In genomic region chr10:103492655-103493261, GRCh38 we compare ENCODE assay signal across 12 cellular contexts. TPM values are rescaled to one million over a fixed set of nuclear protein-coding genes. Genes with fewer than 3 reads are reported as not detected.
DNase-seq lines count a peak whose midpoint lies in the region; FAIRE-seq and TF ChIP-seq lines count a peak whose summit lies in the region.
"Had no signal": no experiment of that assay in that cellular context is flagged by ENCODE, and none has a peak within 500 bp of the region (broad histone marks: within the 10 kb centered on the region; RNA-seq: fewer than 3 reads in every experiment).

No MANE protein-coding gene starts in this region.

- H3K27me3 ChIP-seq in MM.1S (replicated peaks; ENCODE audit: insufficient read depth, low read length) (no peaks in the 10 kb centered on the region), H1 (replicated peaks in 1 of 4; ENCODE audit: control insufficient read depth in 3 of 4, extremely low read depth in 1 of 4, insufficient read depth in 3 of 4, low read length in 3 of 4) (peaks cover 8 to 36% (median 28%) of the 10 kb centered on the region in 4 experiments)

- no peak overlapping the region for H2BK12ac ChIP-seq in H1 (ENCODE audit: low read depth, low read length)

- H3K4me3 Mint-ChIP-seq in osteocyte (ENCODE audit: unreplicated experiment): peak overlapping the region; percentile 75

- H3K9me2 ChIP-seq in MM.1S (replicated peaks; ENCODE audit: insufficient read depth, low read length): no peaks in the 10 kb centered on the region

- POLR2A ChIA-PET in H1 (lab: Charles Lee; ENCODE audit: partially characterized antibody): interaction anchor here (1.0 to 1.5 kb wide), 2 partner anchors 16 to 97 kb away, joined by 3 to 5 read pairs; partner anchors contain the start of genes ATP5MK and PDCD11
- POLR2A ChIA-PET in GM10248 (lab: Yijun Ruan, JAX): no interaction called here

- H3K9me3 Mint-ChIP-seq in osteocyte (ENCODE audit: unreplicated experiment): no peaks in the 10 kb centered on the region

- no peaks in the 10 kb centered on the region for H3K9me3 ChIP-seq in MM.1S (replicated peaks; ENCODE audit: insufficient read depth, low read length)
- no peaks in the 10 kb centered on the region for H3K9me3 ChIP-seq in H1 (ENCODE audit: insufficient read depth in 2 of 2, low read depth in 1 of 2, low read length in 1 of 2)
- H3K9me3 ChIP-seq: gastroesophageal sphincter, thyroid gland had no signal

- CTCF ChIA-PET in H1 (lab: Charles Lee; ENCODE audit: partially characterized antibody) (interaction anchor here (0.7 to 4.6 kb wide), 20 partner anchors 8 to 110 kb away, joined by 3 to 24 read pairs (median 4); no protein-coding TSS in a partner anchor), GM10248 (lab: Yijun Ruan, JAX) (interaction anchor here (0.8 to 7.9 kb wide), 18 partner anchors 8 to 193 kb away, joined by 3 to 69 read pairs (median 3); partner anchors contain the start of gene ATP5MK)

- H3K36me3 ChIP-seq in MM.1S (replicated peaks; ENCODE audit: insufficient read depth, low read length) (no peaks in the 10 kb centered on the region), H1 (ENCODE audit: control insufficient read depth in 2 of 4, insufficient read depth in 4 of 4, low read length in 3 of 4) (no peaks in the 10 kb centered on the region)
- H3K36me3 ChIP-seq: gastroesophageal sphincter, thyroid gland had no signal

- H3K4me1 Mint-ChIP-seq in osteocyte (ENCODE audit: unreplicated experiment): peaks cover 31% of the 10 kb centered on the region

- peaks cover 18% of the 10 kb centered on the region; the same call in 1 of the 2 replicates for H3K79me2 ChIP-seq in MM.1S (ENCODE audit: low read length)
- H3K79me2 ChIP-seq in H1 (ENCODE audit: control insufficient read depth in 1 of 2, insufficient read depth in 2 of 2, low read length in 2 of 2): no peaks in the 10 kb centered on the region

- H3K14ac ChIP-seq in H1 (ENCODE audit: insufficient read length): no peak overlapping the region

- H3K9ac ChIP-seq in MM.1S (ENCODE audit: low read length): peak overlapping the region; percentile 92
- H3K9ac ChIP-seq in H1 (replicated peaks in 1 of 4; ENCODE audit: extremely low read depth in 1 of 4, low read depth in 3 of 4, low read length in 3 of 4): no peak overlapping the region

- no peaks in the 10 kb centered on the region for H3K79me1 ChIP-seq in H1 (ENCODE audit: low read depth, low read length)

- H4K5ac ChIP-seq in H1 (ENCODE audit: insufficient read length, low read depth, low read length): no peak overlapping the region

- TF ChIP-seq CTCF in MM.1S (IDR thresholded peaks at IDR 0.05; ENCODE audit: low read length) (no peak), H1 (IDR thresholded peaks at IDR 0.05; ENCODE audit: control extremely low read depth in 1 of 3, insufficient read depth in 1 of 3, low read depth in 1 of 3, low read length in 3 of 3) (no peak), osteocyte (IDR thresholded peaks at IDR 0.05) (no peak), GM10248 (IDR thresholded peaks at IDR 0.05; ENCODE audit: control extremely low read depth, extremely low read depth, low read depth, missing control alignments) (no peak)

- no peak for TF ChIP-seq EP300 in H1 (IDR thresholded peaks at IDR 0.05; ENCODE audit: borderline replicate concordance in 1 of 2, low read depth in 2 of 2, low read length in 2 of 2)

- no peak overlapping the region for H3K56ac ChIP-seq in H1 (replicated peaks; ENCODE audit: insufficient read length, low read depth, low read length)

- peak; percentile 63 for DNase-seq in DMS53 (lab: John Stamatoyannopoulos, UW)
- no peak for DNase-seq in DMS53 treated with DMSO at 0.1 percent for 48 hours (lab: John Stamatoyannopoulos, UW; ENCODE audit: unreplicated experiment)
- no peak for DNase-seq in MM.1S
- DNase-seq in H1 (ENCODE audit: low read depth in 1 of 2, low spot score in 2 of 2): no peak
- DNase-seq in osteocyte (ENCODE audit: extremely low spot score, unreplicated experiment): no peak
- no peak for DNase-seq in C1 segment of cervical spinal cord (lab: John Stamatoyannopoulos, UW)
- DNase-seq in GM10248 (ENCODE audit: extremely low spot score): no peak
- DNase-seq in hypothalamus (lab: John Stamatoyannopoulos, UW): no peak
- DNase-seq: activated CD4-positive, CD25-positive, alpha-beta regulatory T cell treated with anti-CD3 and anti-CD28 coated beads, Interleukin-2, amount 50 U/mL, for 72 hours had no signal

- no peak overlapping the region for H2BK5ac ChIP-seq in H1 (ENCODE audit: low read depth, low read length)

- no peaks in the 10 kb centered on the region for H3K36me3 Mint-ChIP-seq in osteocyte (ENCODE audit: unreplicated experiment)

- H3K27ac Mint-ChIP-seq in osteocyte (ENCODE audit: unreplicated experiment): peak overlapping the region; percentile 90

- H2BK15ac ChIP-seq in H1 (ENCODE audit: low read length): no peak overlapping the region

- H4K20me1 ChIP-seq in MM.1S (ENCODE audit: insufficient read depth, low read length) (no peaks in the 10 kb centered on the region), H1 (replicated peaks in 1 of 2; ENCODE audit: control insufficient read depth in 1 of 2, insufficient read depth in 2 of 2, low read length in 2 of 2) (no peaks in the 10 kb centered on the region)

- peaks cover 11% of the 10 kb centered on the region for H3K23me2 ChIP-seq in H1 (ENCODE audit: low read depth, low read length)

- no peak overlapping the region for H3K18ac ChIP-seq in H1 (ENCODE audit: extremely low read depth, low read length)

- H2BK20ac ChIP-seq in H1 (ENCODE audit: low read length): no peak overlapping the region

- no peak overlapping the region for H2AFZ ChIP-seq in MM.1S (ENCODE audit: low read length)
- no peak overlapping the region for H2AFZ ChIP-seq in H1 (ENCODE audit: low read length)

- H3K4me2 ChIP-seq in MM.1S (ENCODE audit: low read depth, low read length) (peak overlapping the region; percentile 87), H1 (ENCODE audit: insufficient read depth in 1 of 2, low read depth in 2 of 2, low read length in 2 of 2) (peak overlapping the region; percentile 60 to 99)

- TF ChIP-seq POLR2A in H1 (IDR thresholded peaks at IDR 0.05; ENCODE audit: control extremely low read depth in 1 of 2, low read depth in 2 of 2, low read length in 2 of 2): no peak

- H2AK5ac ChIP-seq in H1 (ENCODE audit: low read depth, low read length): no peak overlapping the region

- no peak overlapping the region for H3K4ac ChIP-seq in H1 (replicated peaks; ENCODE audit: insufficient read length, low read depth, low read length)

- H3F3A ChIP-seq in MM.1S (ENCODE audit: insufficient read depth, low read length): peaks cover 28% of the 10 kb centered on the region

- no peak overlapping the region for H4K91ac ChIP-seq in H1 (replicated peaks; ENCODE audit: insufficient read length, low read length)

- peaks cover 20% of the 10 kb centered on the region for H3K27me3 Mint-ChIP-seq in osteocyte (ENCODE audit: unreplicated experiment)

- no peak overlapping the region for H3K23ac ChIP-seq in H1 (ENCODE audit: insufficient read length)

- H4K8ac ChIP-seq in H1 (ENCODE audit: extremely low read depth, insufficient read depth, low read length): no peak overlapping the region

- peak overlapping the region; percentile 72; the same call in 1 of the 2 replicates for H3K4me3 ChIP-seq in MM.1S (ENCODE audit: low read length)
- H3K4me3 ChIP-seq in H1 (ENCODE audit: extremely low read depth in 1 of 4, insufficient read depth in 2 of 4, low read depth in 3 of 4, low read length in 4 of 4): peak overlapping the region in 2 of 4 experiments; percentile 25 to 71; a peak in 3 of 8 replicates

- peaks cover 42% of the 10 kb centered on the region for H3K4me1 ChIP-seq in MM.1S (ENCODE audit: low read length)
- H3K4me1 ChIP-seq in H1 (replicated peaks in 1 of 4; ENCODE audit: control insufficient read depth in 3 of 4, insufficient read depth in 4 of 4, low read length in 3 of 4): peaks cover 0 to 4% (median 3%) of the 10 kb centered on the region in 4 experiments; a peak in 5 of 7 replicates

- 72% methylated on average over 5 of the region's 5 CpGs; no CpG with 5 or more reads in 1 of the 2 experiments for WGBS in H1 (ENCODE audit: extremely low coverage in 1 of 2, insufficient coverage in 1 of 2, insufficient read length in 1 of 2, insufficient replicate concordance in 2 of 2, low coverage in 1 of 2, low lambda C conversion rate in 2 of 2, missing lambda C conversion rate in 1 of 2), 2 experiments

- H3K27ac ChIP-seq in MM.1S (ENCODE audit: low read length) (no peak overlapping the region), H1 (ENCODE audit: low read depth, low read length) (no peak overlapping the region)
- H3K27ac ChIP-seq: 22Rv1, gastroesophageal sphincter, thyroid gland had no signal

- FAIRE-seq in H1 (lab: Jason Lieb, UNC): no peak

- no peak for TF ChIP-seq RAD21 in H1 (IDR thresholded peaks at IDR 0.05 in 1 of 2, conservative IDR thresholded peaks at IDR 0.05 in 1 of 2; ENCODE audit: low read depth in 2 of 2, low read length in 2 of 2)

- no peak overlapping the region for H2BK120ac ChIP-seq in H1 (replicated peaks; ENCODE audit: low read depth, low read length)

RNA-seq across cellular contexts. Expression of gene NEURL1, which starts 0.7 kb away (rescaled TPM):
- 0.58 and 0.73 TPM in 2 replicates for total RNA-seq in H1 (2021; fragmentation: NEBNext Ultra II Directional; extraction: Animal tissue kit (Norgen Biotek cat#: 25700))
- 0.52 and 0.54 TPM in 2 replicates for polyA plus RNA-seq in H1 (2011; rRNA removed)
- polyA plus RNA-seq in H1 (2011; cell fraction: cytosol; rRNA removed): 0.63 TPM
- polyA plus RNA-seq in H1 (2011; cell fraction: nucleus; rRNA removed): 1.5 TPM
- 0.19 to 0.70 TPM (median 0.36 TPM) in 4 replicates for polyA plus RNA-seq in H1 (2012, experiment 1 of 2)
- polyA plus RNA-seq in H1 (2012, experiment 2 of 2): 0.28 TPM
- 0.61 TPM for polyA plus RNA-seq in H1 (2013, experiment 1 of 2)
- polyA plus RNA-seq in H1 (2013, experiment 2 of 2): 0.39 TPM
- 0.09 and 0.15 TPM in 2 replicates for polyA minus RNA-seq in H1 (2011; rRNA and poly(A)+ RNA removed)
- polyA minus RNA-seq in H1 (2011; cell fraction: cytosol; rRNA and poly(A)+ RNA removed): not detected
- polyA minus RNA-seq in H1 (2011; cell fraction: nucleus; rRNA and poly(A)+ RNA removed): 0.80 TPM
- 1.0 and 2.5 TPM in 2 replicates for total RNA-seq in osteocyte

RNA-seq across cellular contexts. Expression of gene CALHM3, which starts 13.7 kb away (rescaled TPM):
- 0.17 TPM in 1 of 2 replicates, not detected in the other for total RNA-seq in H1 (2021; fragmentation: NEBNext Ultra II Directional; extraction: Animal tissue kit (Norgen Biotek cat#: 25700))
- polyA plus RNA-seq in H1 (2011; rRNA removed): 0.42 and 0.60 TPM in 2 replicates
- polyA plus RNA-seq in H1 (2011; cell fraction: cytosol; rRNA removed): 0.58 TPM
- 0.23 TPM for polyA plus RNA-seq in H1 (2011; cell fraction: nucleus; rRNA removed)
- 0.21 to 0.32 TPM (median 0.25 TPM) in 3 of 4 replicates, not detected in the other for polyA plus RNA-seq in H1 (2012, experiment 1 of 2)
- not detected for polyA plus RNA-seq in H1 (2012, experiment 2 of 2)
- 0.34 TPM for polyA plus RNA-seq in H1 (2013, experiment 1 of 2)
- 0.28 TPM for polyA plus RNA-seq in H1 (2013, experiment 2 of 2)
- 0.29 TPM in 1 of 2 replicates, not detected in the other for polyA minus RNA-seq in H1 (2011; rRNA and poly(A)+ RNA removed)
- not detected for polyA minus RNA-seq in H1 (2011; cell fraction: cytosol; rRNA and poly(A)+ RNA removed)
- polyA minus RNA-seq in H1 (2011; cell fraction: nucleus; rRNA and poly(A)+ RNA removed): not detected
- total RNA-seq in osteocyte: not detected in 2 replicates
- total RNA-seq: gastroesophageal sphincter, thyroid gland had no signal

RNA-seq across cellular contexts. Expression of gene CALHM1, which starts 34.1 kb away (rescaled TPM):
- total RNA-seq in H1 (2021; fragmentation: NEBNext Ultra II Directional; extraction: Animal tissue kit (Norgen Biotek cat#: 25700)): 0.34 TPM in 1 of 2 replicates, not detected in the other
- 0.29 and 0.49 TPM in 2 replicates for polyA plus RNA-seq in H1 (2011; rRNA removed)
- polyA plus RNA-seq in H1 (2011; cell fraction: cytosol; rRNA removed): 0.43 TPM
- 0.46 TPM for polyA plus RNA-seq in H1 (2011; cell fraction: nucleus; rRNA removed)
- 0.18 to 0.40 TPM (median 0.36 TPM) in 4 replicates for polyA plus RNA-seq in H1 (2012, experiment 1 of 2)
- 0.21 TPM for polyA plus RNA-seq in H1 (2012, experiment 2 of 2)
- 0.26 TPM for polyA plus RNA-seq in H1 (2013, experiment 1 of 2)
- polyA plus RNA-seq in H1 (2013, experiment 2 of 2): 0.37 TPM
- polyA minus RNA-seq in H1 (2011; rRNA and poly(A)+ RNA removed): 0.25 and 0.37 TPM in 2 replicates
- not detected for polyA minus RNA-seq in H1 (2011; cell fraction: cytosol; rRNA and poly(A)+ RNA removed)
- polyA minus RNA-seq in H1 (2011; cell fraction: nucleus; rRNA and poly(A)+ RNA removed): 1.4 TPM
- total RNA-seq in osteocyte: not detected in 2 replicates
- total RNA-seq: gastroesophageal sphincter, thyroid gland had no signal

RNA-seq across cellular contexts. Expression of gene CALHM2, which starts 40.6 kb away (rescaled TPM):
- 1.2 and 1.9 TPM in 2 replicates for total RNA-seq in H1 (2021; fragmentation: NEBNext Ultra II Directional; extraction: Animal tissue kit (Norgen Biotek cat#: 25700))
- 2.4 and 2.5 TPM in 2 replicates for polyA plus RNA-seq in H1 (2011; rRNA removed)
- polyA plus RNA-seq in H1 (2011; cell fraction: cytosol; rRNA removed): 2.3 TPM
- polyA plus RNA-seq in H1 (2011; cell fraction: nucleus; rRNA removed): 3.2 TPM
- polyA plus RNA-seq in H1 (2012, experiment 1 of 2): 3.0 to 5.8 TPM (median 4.1 TPM) in 4 replicates
- 1.7 TPM for polyA plus RNA-seq in H1 (2012, experiment 2 of 2)
- 1.4 TPM for polyA plus RNA-seq in H1 (2013, experiment 1 of 2)
- polyA plus RNA-seq in H1 (2013, experiment 2 of 2): 1.1 TPM
- polyA minus RNA-seq in H1 (2011; rRNA and poly(A)+ RNA removed): 1.8 and 2.3 TPM in 2 replicates
- 0.81 TPM for polyA minus RNA-seq in H1 (2011; cell fraction: cytosol; rRNA and poly(A)+ RNA removed)
- polyA minus RNA-seq in H1 (2011; cell fraction: nucleus; rRNA and poly(A)+ RNA removed): 4.2 TPM
- total RNA-seq in osteocyte: 1.9 and 2.1 TPM in 2 replicates
